Comparison of ENCODE assay signal across 21 cellular contexts in the genomic region with DNA sequence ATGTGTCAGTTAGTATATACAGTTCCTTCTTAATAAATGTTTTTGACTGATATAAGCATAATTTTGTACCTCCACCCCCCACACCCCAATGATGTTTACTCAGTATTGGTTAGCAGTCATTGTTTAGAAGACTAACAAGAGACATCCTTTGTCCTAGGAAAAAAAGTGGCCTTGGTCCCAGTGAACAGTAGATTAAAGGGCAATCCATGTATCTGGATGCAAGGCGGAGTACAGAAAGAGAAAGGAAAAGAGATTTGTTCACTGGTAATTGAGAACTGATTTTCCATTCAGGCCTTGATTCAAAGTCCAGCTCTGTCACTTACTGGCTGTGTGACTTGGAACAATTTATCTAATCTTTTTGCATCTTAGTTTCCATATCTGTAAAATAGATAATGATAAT.
"Had no signal": no experiment of that assay in that cellular context is flagged by ENCODE, and none has a peak within 500 bp of the region (broad histone marks: within the 10 kb centered on the region; RNA-seq: fewer than 3 reads in every experiment).

No MANE protein-coding gene starts in this region.

- H3K4me3 Mint-ChIP-seq: activated CD4-positive, alpha-beta memory T cell treated with anti-CD3 and anti-CD28 coated beads, Interleukin-2, amount 10 ng/mL, durations not matched to agents 7 days and 5 days; activated CD4-positive, alpha-beta T cell treated with anti-CD3 and anti-CD28 coated beads for 36 hours; activated CD8-positive, alpha-beta memory T cell treated with anti-CD3 and anti-CD28 coated beads, Interleukin-2, amount 10 ng/mL, durations not matched to agents 7 days and 5 days; activated naive CD8-positive, alpha-beta T cell; naive B cell; neural crest cell had no signal

- H3K27ac ChIP-seq: gastrocnemius medialis, heart left ventricle, left lung, thyroid gland had no signal

- H3K27ac Mint-ChIP-seq: activated CD4-positive, alpha-beta memory T cell treated with anti-CD3 and anti-CD28 coated beads, Interleukin-2, amount 10 ng/mL, durations not matched to agents 7 days and 5 days; activated CD4-positive, alpha-beta T cell treated with anti-CD3 and anti-CD28 coated beads for 36 hours; activated CD8-positive, alpha-beta memory T cell treated with anti-CD3 and anti-CD28 coated beads, Interleukin-2, amount 10 ng/mL, durations not matched to agents 7 days and 5 days; activated naive CD8-positive, alpha-beta T cell; naive B cell; progenitor cell of endocrine pancreas had no signal

- H3K36me3 ChIP-seq: gastrocnemius medialis, heart left ventricle, left lung, stomach, thyroid gland had no signal

- H3K4me3 ChIP-seq: gastrocnemius medialis, heart left ventricle, left lung, smooth muscle cell, stomach, thyroid gland had no signal

- H3K9me3 ChIP-seq: gastrocnemius medialis, heart left ventricle, left lung, stomach, thyroid gland had no signal

- H3K27me3 Mint-ChIP-seq: naive B cell had no signal

- ATAC-seq: activated CD4-positive, alpha-beta T cell treated with anti-CD3 and anti-CD28 coated beads for 36 hours; activated CD8-positive, alpha-beta memory T cell treated with anti-CD3 and anti-CD28 coated beads, Interleukin-2, amount 10 ng/mL, durations not matched to agents 7 days and 5 days; esophagus mucosa; gastrocnemius medialis; heart left ventricle; left lung; right cardiac atrium had no signal

- H3K36me3 Mint-ChIP-seq: activated CD8-positive, alpha-beta memory T cell treated with anti-CD3 and anti-CD28 coated beads, Interleukin-2, amount 10 ng/mL, durations not matched to agents 7 days and 5 days had no signal

- DNase-seq: activated CD4-positive, alpha-beta memory T cell treated with anti-CD3 and anti-CD28 coated beads, Interleukin-2, amount 10 ng/mL, durations not matched to agents 7 days and 5 days; activated CD4-positive, alpha-beta T cell treated with anti-CD3 and anti-CD28 coated beads for 36 hours; activated CD8-positive, alpha-beta memory T cell treated with anti-CD3 and anti-CD28 coated beads, Interleukin-2, amount 10 ng/mL, durations not matched to agents 7 days and 5 days; cerebellar nuclear complex; cortex of kidney; effector CD4-positive, alpha-beta T cell; gastrocnemius medialis; heart left ventricle; left lung; mammary epithelial cell; naive B cell; right cardiac atrium; stimulated activated CD4-positive, alpha-beta T cell treated with anti-CD3 and anti-CD28 coated beads, Interleukin-4, amount 100 ng/mL, for 1 hour; stomach; T-helper 2 cell; thyroid gland had no signal

- H3K9me3 Mint-ChIP-seq: activated CD4-positive, alpha-beta memory T cell treated with anti-CD3 and anti-CD28 coated beads, Interleukin-2, amount 10 ng/mL, durations not matched to agents 7 days and 5 days; naive B cell; neural crest cell had no signal

- H3K27me3 ChIP-seq: gastrocnemius medialis, heart left ventricle, left lung, stomach, thyroid gland had no signal
